Comparison of ENCODE assay signal across 11 cellular contexts in genomic region chr13:51826606-51827005, GRCh38. TPM values are rescaled to one million over a fixed set of nuclear protein-coding genes. Genes with fewer than 3 reads are reported as not detected.
DNase-seq lines count a peak whose midpoint lies in the region; ATAC-seq and TF ChIP-seq lines count a peak whose summit lies in the region.
"Had no signal": no experiment of that assay in that cellular context is flagged by ENCODE, and none has a peak within 500 bp of the region (broad histone marks: within the 10 kb centered on the region; RNA-seq: fewer than 3 reads in every experiment).

No MANE protein-coding gene starts in this region.

- no peaks in the 10 kb centered on the region for H3K9me3 ChIP-seq in heart left ventricle
- H3K9me3 ChIP-seq: mucosa of descending colon, right lobe of liver had no signal

- ATAC-seq in activated T-cell treated with anti-CD3 and anti-CD28 coated beads, Interleukin-2, amount 50 U/mL, for 4 hours = no peak
- no peak for ATAC-seq in activated T-helper 17 cell treated with anti-CD3 and anti-CD28 coated beads, Interleukin-2, amount 50 U/mL, for 72 hours (replicated peaks)
- peak; percentile 81 to 90 (median 84) for ATAC-seq in heart left ventricle
- ATAC-seq: mucosa of descending colon, right lobe of liver had no signal

- H3K27ac Mint-ChIP-seq in activated T-helper 17 cell treated with anti-CD3 and anti-CD28 coated beads, Interleukin-2, amount 50 U/mL, for 72 hours = peak overlapping the region; percentile 17
- peak overlapping the region; percentile 55 for H3K27ac Mint-ChIP-seq in type B pancreatic cell

- no peaks in the 10 kb centered on the region for H3K27me3 ChIP-seq in heart left ventricle
- H3K27me3 ChIP-seq: right lobe of liver had no signal

- peak overlapping the region in 4 of 12 donors; percentile 3 to 16 (median 10) for H3K4me3 ChIP-seq in heart left ventricle
- H3K4me3 ChIP-seq: mucosa of descending colon, right lobe of liver had no signal

- H3K9me3 Mint-ChIP-seq in activated T-cell treated with anti-CD3 and anti-CD28 coated beads, Interleukin-2, amount 50 U/mL, for 4 hours = no peaks in the 10 kb centered on the region
- H3K9me3 Mint-ChIP-seq in activated T-helper 17 cell treated with anti-CD3 and anti-CD28 coated beads, Interleukin-2, amount 50 U/mL, for 72 hours = no peaks in the 10 kb centered on the region
- H3K9me3 Mint-ChIP-seq in type B pancreatic cell = no peaks in the 10 kb centered on the region

- peaks cover 85% of the 10 kb centered on the region for H3K4me1 Mint-ChIP-seq in activated T-cell treated with anti-CD3 and anti-CD28 coated beads, Interleukin-2, amount 50 U/mL, for 4 hours (ENCODE audit: low read depth)
- H3K4me1 Mint-ChIP-seq in activated T-helper 17 cell treated with anti-CD3 and anti-CD28 coated beads, Interleukin-2, amount 50 U/mL, for 72 hours = peaks cover 41% of the 10 kb centered on the region
- H3K4me1 Mint-ChIP-seq in type B pancreatic cell (ENCODE audit: unreplicated experiment) = no peaks in the 10 kb centered on the region

- peak overlapping the region; percentile 79 for H3K4me3 Mint-ChIP-seq in activated T-cell treated with anti-CD3 and anti-CD28 coated beads, Interleukin-2, amount 50 U/mL, for 4 hours
- H3K4me3 Mint-ChIP-seq in activated T-helper 17 cell treated with anti-CD3 and anti-CD28 coated beads, Interleukin-2, amount 50 U/mL, for 72 hours = peak overlapping the region; percentile 76
- H3K4me3 Mint-ChIP-seq in type B pancreatic cell = no peak overlapping the region

- peaks cover 3 to 64% (median 37%) of the 10 kb centered on the region in 12 donors for H3K4me1 ChIP-seq in heart left ventricle
- H3K4me1 ChIP-seq: right lobe of liver had no signal

- no peak for TF ChIP-seq POLR2A in heart left ventricle (IDR thresholded peaks at IDR 0.05)

- no peak for TF ChIP-seq CTCF in heart left ventricle (IDR thresholded peaks at IDR 0.05)
- no peak for TF ChIP-seq CTCF in type B pancreatic cell (conservative IDR thresholded peaks at IDR 0.05)

- H3K36me3 Mint-ChIP-seq in activated T-cell treated with anti-CD3 and anti-CD28 coated beads, Interleukin-2, amount 50 U/mL, for 4 hours (ENCODE audit: insufficient read depth) = no peaks in the 10 kb centered on the region
- no peaks in the 10 kb centered on the region for H3K36me3 Mint-ChIP-seq in activated T-helper 17 cell treated with anti-CD3 and anti-CD28 coated beads, Interleukin-2, amount 50 U/mL, for 72 hours (ENCODE audit: low read depth)
- H3K36me3 Mint-ChIP-seq in type B pancreatic cell = no peaks in the 10 kb centered on the region

- no peaks in the 10 kb centered on the region for H3K27me3 Mint-ChIP-seq in activated T-cell treated with anti-CD3 and anti-CD28 coated beads, Interleukin-2, amount 50 U/mL, for 4 hours (ENCODE audit: low read depth)
- no peaks in the 10 kb centered on the region for H3K27me3 Mint-ChIP-seq in activated T-helper 17 cell treated with anti-CD3 and anti-CD28 coated beads, Interleukin-2, amount 50 U/mL, for 72 hours
- peaks cover 4% of the 10 kb centered on the region for H3K27me3 Mint-ChIP-seq in type B pancreatic cell

- no peaks in the 10 kb centered on the region for H3K36me3 ChIP-seq in heart left ventricle
- H3K36me3 ChIP-seq: right lobe of liver had no signal

- peak overlapping the region; percentile 13 to 83 (median 67) for H3K27ac ChIP-seq in heart left ventricle
- H3K27ac ChIP-seq: right lobe of liver had no signal

- DNase-seq in activated T-cell treated with anti-CD3 and anti-CD28 coated beads, Interleukin-2, amount 50 U/mL, for 4 hours = no peak
- no peak for DNase-seq in activated T-cell treated with anti-CD3 and anti-CD28 coated beads for 4 hours
- peak; percentile 64 to 90 (median 76) for DNase-seq in heart left ventricle
- DNase-seq in type B pancreatic cell (ENCODE audit: extremely low spot score, unreplicated experiment) = no peak
- no peak for DNase-seq in HT-29 (ENCODE audit: low spot score)
- no peak for DNase-seq in NCI-H1417 (lab: John Stamatoyannopoulos, UW)
- no peak for DNase-seq in activated CD4-positive, CD25-positive, alpha-beta regulatory T cell treated with anti-CD3 and anti-CD28 coated beads, Interleukin-2, amount 50 U/mL, for 72 hours
- DNase-seq: mucosa of descending colon, NCI-H1105, right lobe of liver had no signal

- 13 to 24% (median 20%) methylated on average over 7 of the region's 7 CpGs for WGBS in heart left ventricle, 4 donors

- intact Hi-C loops in heart left ventricle (cut with DNase I) = no loop called here

RNA-seq across cellular contexts. Expression of gene TMEM272, which starts 18.4 kb away (rescaled TPM):
- total RNA-seq in activated T-cell treated with anti-CD3 and anti-CD28 coated beads, Interleukin-2, amount 50 U/mL, for 4 hours = under 1 TPM; 0.11 to 0.24 (median 0.18) TPM
- total RNA-seq in activated T-helper 17 cell treated with anti-CD3 and anti-CD28 coated beads, Interleukin-2, amount 50 U/mL, for 72 hours = under 1 TPM; 0.16 to 0.17 TPM
- total RNA-seq in heart left ventricle = 1 to 10 TPM in 3 of 9 donors, under 1 TPM in 5, not detected in 1; 0.14 to 1.6 (median 0.45) TPM
- polyA plus RNA-seq in heart left ventricle = under 1 TPM; 0.21 to 0.34 TPM
- total RNA-seq in type B pancreatic cell (ENCODE audit: low replicate concordance) = 0.07 and 0.63 TPM in 2 replicates
- total RNA-seq in HT-29 (2014; rRNA removed; shearing (Covaris generic)) = not detected in 2 replicates

RNA-seq across cellular contexts. Expression of gene DHRS12, which starts 22.6 kb away (rescaled TPM):
- 1 to 10 TPM; 3.5 to 4.1 (median 3.6) TPM for total RNA-seq in activated T-cell treated with anti-CD3 and anti-CD28 coated beads, Interleukin-2, amount 50 U/mL, for 4 hours
- 1 to 10 TPM; 5.0 to 9.6 TPM for total RNA-seq in activated T-helper 17 cell treated with anti-CD3 and anti-CD28 coated beads, Interleukin-2, amount 50 U/mL, for 72 hours
- total RNA-seq in heart left ventricle (10 to 100 TPM in 7 of 9 donors, 1 to 10 TPM in 2; 4.8 to 13.1 (median 12.1) TPM), type B pancreatic cell (ENCODE audit: low replicate concordance) (10.1 and 11.3 TPM in 2 replicates)
- polyA plus RNA-seq in heart left ventricle = 10 to 100 TPM in 1 of 2 donors, 1 to 10 TPM in 1; 3.9 to 13.9 TPM
- 8.0 and 9.8 TPM in 2 replicates for total RNA-seq in HT-29 (2014; rRNA removed; shearing (Covaris generic))

RNA-seq across cellular contexts. Expression of gene CCDC70, which starts 35.2 kb away (rescaled TPM):
- not detected for total RNA-seq in activated T-cell treated with anti-CD3 and anti-CD28 coated beads, Interleukin-2, amount 50 U/mL, for 4 hours
- under 1 TPM; 0.24 to 0.43 TPM for total RNA-seq in activated T-helper 17 cell treated with anti-CD3 and anti-CD28 coated beads, Interleukin-2, amount 50 U/mL, for 72 hours
- total RNA-seq in heart left ventricle = not detected
- not detected for polyA plus RNA-seq in heart left ventricle
- total RNA-seq in type B pancreatic cell (ENCODE audit: low replicate concordance) = not detected in 2 replicates
- total RNA-seq in HT-29 (2014; rRNA removed; shearing (Covaris generic)) = not detected in 2 replicates
- total RNA-seq: mucosa of descending colon, right lobe of liver had no signal

Comparison
In these comparisons a context has a peak if more than half of its experiments do, and no peak if none do; other contexts are left out.
1. ATAC-seq: peak in heart left ventricle (4 of 4); none in activated T-cell treated with anti-CD3 and anti-CD28 coated beads, Interleukin-2, amount 50 U/mL, for 4 hours (0 of 2) and activated T-helper 17 cell treated with anti-CD3 and anti-CD28 coated beads, Interleukin-2, amount 50 U/mL, for 72 hours (single experiment).
2. DNase-seq: peak in heart left ventricle (5 of 5); none in activated T-cell treated with anti-CD3 and anti-CD28 coated beads, Interleukin-2, amount 50 U/mL, for 4 hours (single experiment), activated T-cell treated with anti-CD3 and anti-CD28 coated beads for 4 hours (single experiment), type B pancreatic cell (single experiment), HT-29 (single experiment), NCI-H1417 (0 of 3) and activated CD4-positive, CD25-positive, alpha-beta regulatory T cell treated with anti-CD3 and anti-CD28 coated beads, Interleukin-2, amount 50 U/mL, for 72 hours (single experiment).